11 cellular contexts compared by ENCODE assay signal in the genomic region with DNA sequence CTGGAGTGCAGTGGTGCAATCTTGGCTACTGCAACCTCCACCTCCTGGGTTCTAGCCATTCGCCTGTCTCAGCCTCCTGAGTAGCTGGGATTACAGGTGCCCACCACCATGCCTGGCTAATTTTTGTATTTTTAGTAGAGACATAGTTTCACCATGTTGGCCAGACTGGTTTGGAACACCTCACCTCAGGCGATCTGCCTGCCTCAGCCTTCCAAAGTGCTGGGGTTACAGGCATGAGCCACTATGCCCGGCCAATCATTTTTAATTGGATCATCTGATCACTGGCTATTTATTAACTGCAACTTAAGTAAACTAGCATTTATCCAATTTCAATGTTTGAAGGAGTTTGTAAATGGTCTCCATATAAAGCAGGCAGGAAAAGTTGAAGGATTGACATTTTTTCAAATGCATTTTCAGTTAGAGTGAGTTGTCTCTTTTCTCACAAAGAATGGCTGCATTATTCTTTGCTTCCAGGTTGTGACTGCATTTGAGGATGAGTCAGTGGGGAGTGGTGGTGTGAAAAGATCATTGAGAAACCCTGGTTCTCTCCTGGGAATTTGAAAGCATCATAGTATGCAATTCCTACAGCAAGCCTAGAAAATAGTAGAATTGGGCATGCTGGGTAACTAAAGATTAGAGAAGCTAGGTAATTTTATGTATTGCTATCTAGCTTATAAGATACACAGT.
DNase-seq lines count a peak whose midpoint lies in the region; TF ChIP-seq lines count a peak whose summit lies in the region.
"Had no signal": no experiment of that assay in that cellular context is flagged by ENCODE, and none has a peak within 500 bp of the region (broad histone marks: within the 10 kb centered on the region; RNA-seq: fewer than 3 reads in every experiment).

No MANE protein-coding gene starts in this region.

- peak overlapping the region; percentile 54 for H2AFZ ChIP-seq in GM23248
- peak overlapping the region; percentile 48 for H2AFZ ChIP-seq in SK-N-SH (ENCODE audit: low read depth)

- CTCF ChIA-PET in SK-N-SH (lab: Yijun Ruan, JAX): interaction anchor here (1.4 kb wide), 1 partner anchor 9 kb away, joined by 3 read pairs; no protein-coding TSS in a partner anchor

- H3K4me2 ChIP-seq in GM23248 (ENCODE audit: unreplicated experiment): peak overlapping the region; percentile 78
- no peak overlapping the region for H3K4me2 ChIP-seq in SK-N-SH

- peak; percentile 97 for DNase-seq in GM23248
- DNase-seq in SK-N-SH: no peak
- peak; percentile 96 for DNase-seq in fibroblast of the aortic adventitia (ENCODE audit: low read depth)
- peak; percentile 96 for DNase-seq in skeletal muscle cell (ENCODE audit: low read depth)
- no peak for DNase-seq in CD1c-positive myeloid dendritic cell (ENCODE audit: extremely low spot score)
- no peak for DNase-seq in stimulated activated CD4-positive, alpha-beta T cell treated with anti-CD3 and anti-CD28 coated beads, Interleukin-4, amount 100 ng/mL, for 1 hour
- DNase-seq in KBM-7: no peak
- DNase-seq: MV-4-11; naive B cell; stimulated activated CD4-positive, alpha-beta T cell treated with anti-CD3 and anti-CD28 coated beads, Interleukin-15, amount 100 ng/mL, for 24 hours had no signal

- H3F3A ChIP-seq in GM23248 (ENCODE audit: insufficient read depth) (peaks cover 6% of the 10 kb centered on the region; the same call in 1 of the 2 replicates), SK-N-SH (replicated peaks; ENCODE audit: insufficient read depth) (no peaks in the 10 kb centered on the region)

- H3K9me3 ChIP-seq in GM23248 (ENCODE audit: low read depth) (no peaks in the 10 kb centered on the region), SK-N-SH (no peaks in the 10 kb centered on the region)

- H3K79me2 ChIP-seq in GM23248 (ENCODE audit: insufficient read depth): no peaks in the 10 kb centered on the region
- H3K79me2 ChIP-seq in SK-N-SH (ENCODE audit: insufficient read depth): no peaks in the 10 kb centered on the region

- H3K9me2 ChIP-seq in GM23248 (ENCODE audit: insufficient read depth) (no peaks in the 10 kb centered on the region), SK-N-SH (no peaks in the 10 kb centered on the region)

- H3K9ac ChIP-seq in GM23248 (peak overlapping the region; percentile 60), SK-N-SH (peak overlapping the region; percentile 14; the same call in 1 of the 2 replicates)

- H4K20me1 ChIP-seq in GM23248 (ENCODE audit: insufficient read depth): no peaks in the 10 kb centered on the region
- no peaks in the 10 kb centered on the region for H4K20me1 ChIP-seq in SK-N-SH (ENCODE audit: insufficient read depth)

- H3K4me3 ChIP-seq in GM23248 (peak overlapping the region; percentile 21; the same call in 1 of the 2 replicates), SK-N-SH (ENCODE audit: low read depth in 2 of 2, low read length in 1 of 2) (no peak overlapping the region), fibroblast of the aortic adventitia (ENCODE audit: low read depth, low read length) (no peak overlapping the region), skeletal muscle cell (ENCODE audit: low read depth, low read length) (no peak overlapping the region)
- H3K4me3 ChIP-seq: coronary artery had no signal

- H3K27ac ChIP-seq in GM23248 (peak overlapping the region; percentile 92), SK-N-SH (ENCODE audit: low read depth in 2 of 2, low read length in 1 of 2) (peak overlapping the region in 1 of 2 experiments; percentile 83; a peak in 2 of 4 replicates)
- H3K27ac ChIP-seq: coronary artery had no signal

- POLR2A ChIA-PET in SK-N-SH (lab: Yijun Ruan, JAX): no interaction called here

- H3K4me1 ChIP-seq in GM23248 (ENCODE audit: insufficient read depth) (peaks cover 11% of the 10 kb centered on the region), SK-N-SH (ENCODE audit: control insufficient read depth in 1 of 2, insufficient read depth in 2 of 2, low read depth in 1 of 2, low read length in 1 of 2) (peaks cover 0 to 13% of the 10 kb centered on the region in 2 experiments; a peak in 1 of 4 replicates)

- in situ Hi-C loops in GM23248 (cut with MboI) (no loop called here), KBM-7 (cut with MboI; ENCODE audit: low pct_unique_long_range_greater_than_20kb, low sequenced_read_pairs) (no loop called here)

- no peaks in the 10 kb centered on the region for H3K27me3 ChIP-seq in GM23248 (replicated peaks; ENCODE audit: insufficient read depth)
- H3K27me3 ChIP-seq in SK-N-SH (ENCODE audit: insufficient read depth): no peaks in the 10 kb centered on the region

- TF ChIP-seq EP300 in SK-N-SH (IDR thresholded peaks at IDR 0.05; ENCODE audit: borderline replicate concordance in 1 of 2, low read depth in 1 of 2, low read length in 1 of 2): no peak

- WGBS in GM23248 (ENCODE audit: low coverage in 1 of 2, low lambda C conversion rate in 2 of 2, missing lambda C conversion rate in 2 of 2), 2 experiments: 43 to 49% methylated on average over 3 of the region's 3 CpGs
- 91% methylated on average over 3 of the region's 3 CpGs for WGBS in SK-N-SH (ENCODE audit: low lambda C conversion rate)

- H3K36me3 ChIP-seq in GM23248 (ENCODE audit: low read depth) (no peaks in the 10 kb centered on the region), SK-N-SH (replicated peaks in 1 of 2; ENCODE audit: control insufficient read depth in 1 of 2, insufficient read depth in 2 of 2, low read length in 1 of 2) (no peaks in the 10 kb centered on the region)

- no peak for TF ChIP-seq CTCF in SK-N-SH (IDR thresholded peaks at IDR 0.05)
- TF ChIP-seq CTCF in fibroblast of the aortic adventitia (IDR thresholded peaks at IDR 0.05; ENCODE audit: insufficient read depth, low read length): no peak

- TF ChIP-seq RAD21 in SK-N-SH (IDR thresholded peaks at IDR 0.05; ENCODE audit: low read length): no peak

TF ChIP-seq in SK-N-SH, 30 proteins besides CTCF, POLR2A, EP300 and RAD21:
- TF ChIP-seq, protein P1, sequence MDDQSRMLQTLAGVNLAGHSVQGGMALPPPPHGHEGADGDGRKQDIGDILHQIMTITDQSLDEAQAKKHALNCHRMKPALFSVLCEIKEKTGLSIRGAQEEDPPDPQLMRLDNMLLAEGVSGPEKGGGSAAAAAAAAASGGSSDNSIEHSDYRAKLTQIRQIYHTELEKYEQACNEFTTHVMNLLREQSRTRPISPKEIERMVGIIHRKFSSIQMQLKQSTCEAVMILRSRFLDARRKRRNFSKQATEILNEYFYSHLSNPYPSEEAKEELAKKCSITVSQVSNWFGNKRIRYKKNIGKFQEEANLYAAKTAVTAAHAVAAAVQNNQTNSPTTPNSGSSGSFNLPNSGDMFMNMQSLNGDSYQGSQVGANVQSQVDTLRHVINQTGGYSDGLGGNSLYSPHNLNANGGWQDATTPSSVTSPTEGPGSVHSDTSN (IDR thresholded peaks at IDR 0.05): peak; percentile 30; the same call in 1 of the 2 replicates
- TF ChIP-seq JUND (IDR thresholded peaks at IDR 0.05) (peak; percentile 58), FOSL2 (IDR thresholded peaks at IDR 0.05; ENCODE audit: borderline replicate concordance, low read depth) (peak; percentile 55; the same call in 1 of the 2 replicates)
- TF ChIP-seq, protein P2, sequence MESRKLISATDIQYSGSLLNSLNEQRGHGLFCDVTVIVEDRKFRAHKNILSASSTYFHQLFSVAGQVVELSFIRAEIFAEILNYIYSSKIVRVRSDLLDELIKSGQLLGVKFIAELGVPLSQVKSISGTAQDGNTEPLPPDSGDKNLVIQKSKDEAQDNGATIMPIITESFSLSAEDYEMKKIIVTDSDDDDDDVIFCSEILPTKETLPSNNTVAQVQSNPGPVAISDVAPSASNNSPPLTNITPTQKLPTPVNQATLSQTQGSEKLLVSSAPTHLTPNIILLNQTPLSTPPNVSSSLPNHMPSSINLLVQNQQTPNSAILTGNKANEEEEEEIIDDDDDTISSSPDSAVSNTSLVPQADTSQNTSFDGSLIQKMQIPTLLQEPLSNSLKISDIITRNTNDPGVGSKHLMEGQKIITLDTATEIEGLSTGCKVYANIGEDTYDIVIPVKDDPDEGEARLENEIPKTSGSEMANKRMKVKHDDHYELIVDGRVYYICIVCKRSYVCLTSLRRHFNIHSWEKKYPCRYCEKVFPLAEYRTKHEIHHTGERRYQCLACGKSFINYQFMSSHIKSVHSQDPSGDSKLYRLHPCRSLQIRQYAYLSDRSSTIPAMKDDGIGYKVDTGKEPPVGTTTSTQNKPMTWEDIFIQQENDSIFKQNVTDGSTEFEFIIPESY (IDR thresholded peaks at IDR 0.05; ENCODE audit: borderline replicate concordance, low read depth): no peak

Comparison
In these comparisons a context has a peak if more than half of its experiments do, and no peak if none do; other contexts are left out.
1. DNase-seq: peak in GM23248 (single experiment), fibroblast of the aortic adventitia (single experiment) and skeletal muscle cell (single experiment); none in SK-N-SH (single experiment), CD1c-positive myeloid dendritic cell (single experiment), stimulated activated CD4-positive, alpha-beta T cell treated with anti-CD3 and anti-CD28 coated beads, Interleukin-4, amount 100 ng/mL, for 1 hour (single experiment) and KBM-7 (single experiment).